In the genomic region with DNA sequence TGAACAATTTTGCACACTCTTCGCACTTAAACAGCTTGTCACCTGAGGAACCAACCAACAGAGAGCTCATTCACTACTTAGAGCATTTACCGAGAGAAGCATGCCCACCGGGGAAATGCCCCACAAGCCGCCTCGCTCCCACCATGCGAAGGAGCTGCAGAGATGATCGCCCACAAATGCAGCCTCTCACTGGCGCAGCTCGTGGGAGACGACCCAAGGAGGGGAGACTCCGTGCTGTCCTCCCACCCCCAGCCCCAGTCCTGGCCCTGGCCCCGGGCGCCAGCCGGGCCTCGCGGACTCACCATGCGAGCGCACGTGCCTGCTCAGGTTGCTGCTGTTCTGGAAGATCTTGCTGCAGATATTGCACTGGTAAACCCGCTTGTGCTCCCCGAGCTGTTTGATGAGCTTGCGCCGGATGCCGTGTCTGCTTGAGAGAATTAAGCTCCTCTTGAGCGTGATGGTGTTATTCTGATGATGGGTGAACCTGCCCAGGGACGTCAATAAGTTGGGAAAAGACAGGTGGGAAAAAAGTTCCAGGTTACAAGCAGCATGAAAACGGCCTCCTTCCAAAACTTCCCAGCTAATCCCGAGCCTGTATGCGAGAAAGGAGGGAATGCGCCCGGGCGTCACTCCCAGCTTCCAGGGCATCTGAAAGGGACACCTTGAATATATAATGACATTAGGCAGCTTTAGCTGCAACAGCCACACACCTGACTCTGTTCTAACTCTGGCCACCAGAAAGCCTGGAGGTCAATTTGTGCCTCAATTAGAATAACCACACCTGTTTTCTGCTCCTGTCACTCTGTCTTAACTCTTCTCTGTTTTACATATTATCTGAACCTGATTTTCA, we compare ENCODE assay signal across 1 cellular context.
A peak's percentile ranks its signal among the peaks of the same experiment; 100 is the strongest.
TF ChIP-seq lines count a peak whose summit lies in the region.

No MANE protein-coding gene starts in this region.

TF ChIP-seq in K562, 482 proteins besides CTCF, POLR2A, EP300 and RAD21 (continued from another document):
- TF ChIP-seq, protein P1, sequence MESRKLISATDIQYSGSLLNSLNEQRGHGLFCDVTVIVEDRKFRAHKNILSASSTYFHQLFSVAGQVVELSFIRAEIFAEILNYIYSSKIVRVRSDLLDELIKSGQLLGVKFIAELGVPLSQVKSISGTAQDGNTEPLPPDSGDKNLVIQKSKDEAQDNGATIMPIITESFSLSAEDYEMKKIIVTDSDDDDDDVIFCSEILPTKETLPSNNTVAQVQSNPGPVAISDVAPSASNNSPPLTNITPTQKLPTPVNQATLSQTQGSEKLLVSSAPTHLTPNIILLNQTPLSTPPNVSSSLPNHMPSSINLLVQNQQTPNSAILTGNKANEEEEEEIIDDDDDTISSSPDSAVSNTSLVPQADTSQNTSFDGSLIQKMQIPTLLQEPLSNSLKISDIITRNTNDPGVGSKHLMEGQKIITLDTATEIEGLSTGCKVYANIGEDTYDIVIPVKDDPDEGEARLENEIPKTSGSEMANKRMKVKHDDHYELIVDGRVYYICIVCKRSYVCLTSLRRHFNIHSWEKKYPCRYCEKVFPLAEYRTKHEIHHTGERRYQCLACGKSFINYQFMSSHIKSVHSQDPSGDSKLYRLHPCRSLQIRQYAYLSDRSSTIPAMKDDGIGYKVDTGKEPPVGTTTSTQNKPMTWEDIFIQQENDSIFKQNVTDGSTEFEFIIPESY (CRISPR knock-in tag; IDR thresholded peaks at IDR 0.05): peak; percentile 59; the same call in 1 of the 2 replicates
- TF ChIP-seq RBM14 (IDR thresholded peaks at IDR 0.05; ENCODE audit: borderline replicate concordance, insufficient read depth, low read depth, low read length) (0 out of 2 replicates have a peak, but pooled peaks have one; percentile 58), NCOA1 (IDR thresholded peaks at IDR 0.05; ENCODE audit: low read depth) (no peak), SMARCE1 (IDR thresholded peaks at IDR 0.05) (no peak), CXXC5 (CRISPR knock-in tag; IDR thresholded peaks at IDR 0.05) (peak; percentile 39; the same call in 1 of the 2 replicates), RBFOX2 (IDR thresholded peaks at IDR 0.05; ENCODE audit: low read depth, low read length) (peak; percentile 82), POLR2G (IDR thresholded peaks at IDR 0.05; ENCODE audit: low read depth, low read length) (peak; percentile 67), RBM22 (IDR thresholded peaks at IDR 0.05; ENCODE audit: low read depth, low read length, poor library complexity, severe bottlenecking) (peak; percentile 46), ZNF766 (CRISPR knock-in tag; conservative IDR thresholded peaks at IDR 0.05) (peak; percentile 52; the same call in 1 of the 2 replicates)
- TF ChIP-seq, protein P2, sequence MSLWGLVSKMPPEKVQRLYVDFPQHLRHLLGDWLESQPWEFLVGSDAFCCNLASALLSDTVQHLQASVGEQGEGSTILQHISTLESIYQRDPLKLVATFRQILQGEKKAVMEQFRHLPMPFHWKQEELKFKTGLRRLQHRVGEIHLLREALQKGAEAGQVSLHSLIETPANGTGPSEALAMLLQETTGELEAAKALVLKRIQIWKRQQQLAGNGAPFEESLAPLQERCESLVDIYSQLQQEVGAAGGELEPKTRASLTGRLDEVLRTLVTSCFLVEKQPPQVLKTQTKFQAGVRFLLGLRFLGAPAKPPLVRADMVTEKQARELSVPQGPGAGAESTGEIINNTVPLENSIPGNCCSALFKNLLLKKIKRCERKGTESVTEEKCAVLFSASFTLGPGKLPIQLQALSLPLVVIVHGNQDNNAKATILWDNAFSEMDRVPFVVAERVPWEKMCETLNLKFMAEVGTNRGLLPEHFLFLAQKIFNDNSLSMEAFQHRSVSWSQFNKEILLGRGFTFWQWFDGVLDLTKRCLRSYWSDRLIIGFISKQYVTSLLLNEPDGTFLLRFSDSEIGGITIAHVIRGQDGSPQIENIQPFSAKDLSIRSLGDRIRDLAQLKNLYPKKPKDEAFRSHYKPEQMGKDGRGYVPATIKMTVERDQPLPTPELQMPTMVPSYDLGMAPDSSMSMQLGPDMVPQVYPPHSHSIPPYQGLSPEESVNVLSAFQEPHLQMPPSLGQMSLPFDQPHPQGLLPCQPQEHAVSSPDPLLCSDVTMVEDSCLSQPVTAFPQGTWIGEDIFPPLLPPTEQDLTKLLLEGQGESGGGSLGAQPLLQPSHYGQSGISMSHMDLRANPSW (CRISPR knock-in tag; IDR thresholded peaks at IDR 0.05): no peak
- TF ChIP-seq, protein P3, sequence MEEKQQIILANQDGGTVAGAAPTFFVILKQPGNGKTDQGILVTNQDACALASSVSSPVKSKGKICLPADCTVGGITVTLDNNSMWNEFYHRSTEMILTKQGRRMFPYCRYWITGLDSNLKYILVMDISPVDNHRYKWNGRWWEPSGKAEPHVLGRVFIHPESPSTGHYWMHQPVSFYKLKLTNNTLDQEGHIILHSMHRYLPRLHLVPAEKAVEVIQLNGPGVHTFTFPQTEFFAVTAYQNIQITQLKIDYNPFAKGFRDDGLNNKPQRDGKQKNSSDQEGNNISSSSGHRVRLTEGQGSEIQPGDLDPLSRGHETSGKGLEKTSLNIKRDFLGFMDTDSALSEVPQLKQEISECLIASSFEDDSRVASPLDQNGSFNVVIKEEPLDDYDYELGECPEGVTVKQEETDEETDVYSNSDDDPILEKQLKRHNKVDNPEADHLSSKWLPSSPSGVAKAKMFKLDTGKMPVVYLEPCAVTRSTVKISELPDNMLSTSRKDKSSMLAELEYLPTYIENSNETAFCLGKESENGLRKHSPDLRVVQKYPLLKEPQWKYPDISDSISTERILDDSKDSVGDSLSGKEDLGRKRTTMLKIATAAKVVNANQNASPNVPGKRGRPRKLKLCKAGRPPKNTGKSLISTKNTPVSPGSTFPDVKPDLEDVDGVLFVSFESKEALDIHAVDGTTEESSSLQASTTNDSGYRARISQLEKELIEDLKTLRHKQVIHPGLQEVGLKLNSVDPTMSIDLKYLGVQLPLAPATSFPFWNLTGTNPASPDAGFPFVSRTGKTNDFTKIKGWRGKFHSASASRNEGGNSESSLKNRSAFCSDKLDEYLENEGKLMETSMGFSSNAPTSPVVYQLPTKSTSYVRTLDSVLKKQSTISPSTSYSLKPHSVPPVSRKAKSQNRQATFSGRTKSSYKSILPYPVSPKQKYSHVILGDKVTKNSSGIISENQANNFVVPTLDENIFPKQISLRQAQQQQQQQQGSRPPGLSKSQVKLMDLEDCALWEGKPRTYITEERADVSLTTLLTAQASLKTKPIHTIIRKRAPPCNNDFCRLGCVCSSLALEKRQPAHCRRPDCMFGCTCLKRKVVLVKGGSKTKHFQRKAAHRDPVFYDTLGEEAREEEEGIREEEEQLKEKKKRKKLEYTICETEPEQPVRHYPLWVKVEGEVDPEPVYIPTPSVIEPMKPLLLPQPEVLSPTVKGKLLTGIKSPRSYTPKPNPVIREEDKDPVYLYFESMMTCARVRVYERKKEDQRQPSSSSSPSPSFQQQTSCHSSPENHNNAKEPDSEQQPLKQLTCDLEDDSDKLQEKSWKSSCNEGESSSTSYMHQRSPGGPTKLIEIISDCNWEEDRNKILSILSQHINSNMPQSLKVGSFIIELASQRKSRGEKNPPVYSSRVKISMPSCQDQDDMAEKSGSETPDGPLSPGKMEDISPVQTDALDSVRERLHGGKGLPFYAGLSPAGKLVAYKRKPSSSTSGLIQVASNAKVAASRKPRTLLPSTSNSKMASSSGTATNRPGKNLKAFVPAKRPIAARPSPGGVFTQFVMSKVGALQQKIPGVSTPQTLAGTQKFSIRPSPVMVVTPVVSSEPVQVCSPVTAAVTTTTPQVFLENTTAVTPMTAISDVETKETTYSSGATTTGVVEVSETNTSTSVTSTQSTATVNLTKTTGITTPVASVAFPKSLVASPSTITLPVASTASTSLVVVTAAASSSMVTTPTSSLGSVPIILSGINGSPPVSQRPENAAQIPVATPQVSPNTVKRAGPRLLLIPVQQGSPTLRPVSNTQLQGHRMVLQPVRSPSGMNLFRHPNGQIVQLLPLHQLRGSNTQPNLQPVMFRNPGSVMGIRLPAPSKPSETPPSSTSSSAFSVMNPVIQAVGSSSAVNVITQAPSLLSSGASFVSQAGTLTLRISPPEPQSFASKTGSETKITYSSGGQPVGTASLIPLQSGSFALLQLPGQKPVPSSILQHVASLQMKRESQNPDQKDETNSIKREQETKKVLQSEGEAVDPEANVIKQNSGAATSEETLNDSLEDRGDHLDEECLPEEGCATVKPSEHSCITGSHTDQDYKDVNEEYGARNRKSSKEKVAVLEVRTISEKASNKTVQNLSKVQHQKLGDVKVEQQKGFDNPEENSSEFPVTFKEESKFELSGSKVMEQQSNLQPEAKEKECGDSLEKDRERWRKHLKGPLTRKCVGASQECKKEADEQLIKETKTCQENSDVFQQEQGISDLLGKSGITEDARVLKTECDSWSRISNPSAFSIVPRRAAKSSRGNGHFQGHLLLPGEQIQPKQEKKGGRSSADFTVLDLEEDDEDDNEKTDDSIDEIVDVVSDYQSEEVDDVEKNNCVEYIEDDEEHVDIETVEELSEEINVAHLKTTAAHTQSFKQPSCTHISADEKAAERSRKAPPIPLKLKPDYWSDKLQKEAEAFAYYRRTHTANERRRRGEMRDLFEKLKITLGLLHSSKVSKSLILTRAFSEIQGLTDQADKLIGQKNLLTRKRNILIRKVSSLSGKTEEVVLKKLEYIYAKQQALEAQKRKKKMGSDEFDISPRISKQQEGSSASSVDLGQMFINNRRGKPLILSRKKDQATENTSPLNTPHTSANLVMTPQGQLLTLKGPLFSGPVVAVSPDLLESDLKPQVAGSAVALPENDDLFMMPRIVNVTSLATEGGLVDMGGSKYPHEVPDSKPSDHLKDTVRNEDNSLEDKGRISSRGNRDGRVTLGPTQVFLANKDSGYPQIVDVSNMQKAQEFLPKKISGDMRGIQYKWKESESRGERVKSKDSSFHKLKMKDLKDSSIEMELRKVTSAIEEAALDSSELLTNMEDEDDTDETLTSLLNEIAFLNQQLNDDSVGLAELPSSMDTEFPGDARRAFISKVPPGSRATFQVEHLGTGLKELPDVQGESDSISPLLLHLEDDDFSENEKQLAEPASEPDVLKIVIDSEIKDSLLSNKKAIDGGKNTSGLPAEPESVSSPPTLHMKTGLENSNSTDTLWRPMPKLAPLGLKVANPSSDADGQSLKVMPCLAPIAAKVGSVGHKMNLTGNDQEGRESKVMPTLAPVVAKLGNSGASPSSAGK (IDR thresholded peaks at IDR 0.05): peak; percentile 32
